ENCODE assay signal across 1 cellular context in the genomic region with DNA sequence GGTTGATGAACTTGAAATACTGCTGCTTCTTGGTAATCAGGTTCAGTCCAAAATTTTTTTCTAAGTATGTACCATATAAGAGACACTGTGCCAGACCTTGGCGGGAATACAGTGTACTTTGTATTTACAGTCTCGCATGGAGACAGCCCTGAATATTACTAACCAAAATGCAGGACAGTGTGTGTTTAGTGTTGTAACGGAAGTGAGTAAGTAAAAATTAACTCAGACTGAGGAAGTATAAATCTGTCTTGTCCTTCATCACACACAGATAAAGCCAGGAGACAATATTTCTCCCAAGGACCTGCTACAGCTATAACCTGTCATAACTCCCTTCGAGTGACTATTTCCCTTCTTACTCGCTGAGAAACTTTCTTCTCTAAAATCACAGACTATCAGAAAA.
TF ChIP-seq lines count a peak whose summit lies in the region.

No MANE protein-coding gene starts in this region.

TF ChIP-seq in GM12878, 131 proteins besides CTCF, POLR2A, EP300 and RAD21 (continued from another document):
- TF ChIP-seq MYC (IDR thresholded peaks at IDR 0.05; ENCODE audit: insufficient read depth, insufficient read length, insufficient replicate concordance, low read length, severe bottlenecking) (no peak), IKZF2 (IDR thresholded peaks at IDR 0.05) (no peak), NFYA (IDR thresholded peaks at IDR 0.05; ENCODE audit: borderline replicate concordance, low read depth, low read length) (no peak), SMAD1 (IDR thresholded peaks at IDR 0.05; ENCODE audit: low read depth, partially characterized antibody) (no peak), FOS (IDR thresholded peaks at IDR 0.05; ENCODE audit: borderline replicate concordance, extremely low read depth, insufficient read length) (no peak), HCFC1 (IDR thresholded peaks at IDR 0.05; ENCODE audit: low read length) (no peak)
